Comparison of ENCODE assay signal across 25 cellular contexts in the genomic region with DNA sequence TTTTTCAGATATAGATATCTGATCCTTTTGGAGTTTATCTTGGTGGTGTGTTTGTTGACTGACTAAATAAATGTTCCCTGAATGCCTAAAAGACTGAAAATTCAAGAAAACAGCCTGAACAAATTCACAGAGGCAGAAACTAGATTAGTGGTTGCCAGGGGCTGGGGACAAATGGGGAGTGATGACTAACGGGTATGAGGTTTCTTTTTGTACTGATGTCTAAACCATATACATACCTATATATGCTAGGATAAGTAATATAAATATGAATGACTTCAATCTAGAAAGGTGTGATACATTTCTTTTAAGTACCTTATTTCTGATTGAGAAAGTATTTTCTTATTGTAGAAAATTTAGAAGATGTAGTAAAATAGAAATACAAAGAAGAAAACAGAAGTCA.
"Had no signal": no experiment of that assay in that cellular context is flagged by ENCODE, and none has a peak within 500 bp of the region (broad histone marks: within the 10 kb centered on the region; RNA-seq: fewer than 3 reads in every experiment).

No MANE protein-coding gene starts in this region.

- H3K4me3 Mint-ChIP-seq: immature natural killer cell; neural crest cell; stimulated activated memory B cell treated with anti-CD40 and anti-IgM and Interleukin-4, amounts not matched to agents 10 μg/mL and 1 μg/mL and 100 μg/mL, for 72 hours had no signal

- H3K9ac ChIP-seq: parathyroid adenoma had no signal

- H3K27me3 ChIP-seq: brain microvascular endothelial cell, gastroesophageal sphincter, hepatocyte, sigmoid colon, suprapubic skin, tibial artery, upper lobe of right lung had no signal

- H3K36me3 ChIP-seq: brain microvascular endothelial cell, sigmoid colon, suprapubic skin had no signal

- H3K79me2 ChIP-seq: hepatocyte, parathyroid adenoma had no signal

- ATAC-seq: gastroesophageal sphincter; left colon; psoas muscle; SK-N-SH treated with all-trans-retinoic acid at 6 μM for 48 hours; stimulated activated memory B cell treated with anti-CD40 and anti-IgM and Interleukin-4, amounts not matched to agents 10 μg/mL and 1 μg/mL and 100 μg/mL, for 72 hours; upper lobe of right lung had no signal

- DNase-seq: activated CD4-positive, alpha-beta T cell treated with anti-CD3 and anti-CD28 coated beads, Interleukin-2, amount 50 U/mL, for 4 hours; activated CD4-positive, CD25-positive, alpha-beta regulatory T cell treated with anti-CD3 and anti-CD28 coated beads, Interleukin-2, amount 50 U/mL, for 72 hours; activated naive CD4-positive, alpha-beta T cell; activated T-cell treated with anti-CD3 and anti-CD28 coated beads for 4 hours; amniotic stem cell; brain microvascular endothelial cell; immature natural killer cell; kidney; left colon; mammary epithelial cell; nucleus accumbens; psoas muscle; sigmoid colon; small intestine; stimulated activated CD4-positive, alpha-beta T cell treated with anti-CD3 and anti-CD28 coated beads, Interleukin-4, amount 100 ng/mL, for 24 hours; T-helper 2 cell; tibial artery; upper lobe of right lung had no signal

- H3K4me2 ChIP-seq: hepatocyte had no signal

- H3K4me1 Mint-ChIP-seq: stimulated activated memory B cell treated with anti-CD40 and anti-IgM and Interleukin-4, amounts not matched to agents 10 μg/mL and 1 μg/mL and 100 μg/mL, for 72 hours had no signal

- H3K9me3 Mint-ChIP-seq: immature natural killer cell; neural crest cell; stimulated activated memory B cell treated with anti-CD40 and anti-IgM and Interleukin-4, amounts not matched to agents 10 μg/mL and 1 μg/mL and 100 μg/mL, for 72 hours had no signal

- H3K27ac Mint-ChIP-seq: stimulated activated memory B cell treated with anti-CD40 and anti-IgM and Interleukin-4, amounts not matched to agents 10 μg/mL and 1 μg/mL and 100 μg/mL, for 72 hours had no signal

- H3K9me3 ChIP-seq: gastroesophageal sphincter, psoas muscle, sigmoid colon, suprapubic skin, tibial artery, upper lobe of right lung had no signal

- H2AFZ ChIP-seq: hepatocyte, parathyroid adenoma had no signal

- H3K4me1 ChIP-seq: parathyroid adenoma, psoas muscle had no signal

- H3K4me3 ChIP-seq: gastroesophageal sphincter, hepatocyte, psoas muscle, sigmoid colon, suprapubic skin, tibial artery, upper lobe of right lung had no signal

- H3K27ac ChIP-seq: brain microvascular endothelial cell, gastroesophageal sphincter, hepatocyte, parathyroid adenoma, psoas muscle, sigmoid colon, suprapubic skin, tibial artery, upper lobe of right lung had no signal

- H3K27me3 Mint-ChIP-seq: stimulated activated memory B cell treated with anti-CD40 and anti-IgM and Interleukin-4, amounts not matched to agents 10 μg/mL and 1 μg/mL and 100 μg/mL, for 72 hours had no signal
